ENCODE assay signal across 24 cellular contexts in genomic region chr17:8647202-8647601, GRCh38.
"Had no signal": no experiment of that assay in that cellular context is flagged by ENCODE, and none has a peak within 500 bp of the region (broad histone marks: within the 10 kb centered on the region; RNA-seq: fewer than 3 reads in every experiment).

No MANE protein-coding gene starts in this region.

- DNase-seq: IMR-90, Karpas-422, KG1, MG63, NCI-H1092, NCI-H1105 treated with DMSO at 0.1 percent for 48 hours, NCI-H1417 treated with DMSO at 0.1 percent for 48 hours, NCI-H146, NCI-H1694 treated with DMSO at 0.1 percent for 48 hours, NCI-H1930, NCI-H2081, NCI-H2171, NCI-H226, NCI-H446, NCI-H510A, NCI-H524 treated with DMSO at 0.1 percent for 48 hours, NCI-H69, NCI-H774, Right ventricle myocardium superior, RPMI8226, SIG-M5 had no signal

- H3K27me3 ChIP-seq: SJSA1 had no signal

- FAIRE-seq: RCC 7860 had no signal

- H3K36me3 ChIP-seq: MG63, SJSA1 had no signal

- H3K27ac ChIP-seq: SJSA1, SK-N-MC had no signal

- H3K9me3 ChIP-seq: MG63, SJSA1 had no signal

- H3K4me3 ChIP-seq: MG63, SJSA1, SK-N-MC had no signal
